ENCODE assay signal across 23 cellular contexts in the genomic region with DNA sequence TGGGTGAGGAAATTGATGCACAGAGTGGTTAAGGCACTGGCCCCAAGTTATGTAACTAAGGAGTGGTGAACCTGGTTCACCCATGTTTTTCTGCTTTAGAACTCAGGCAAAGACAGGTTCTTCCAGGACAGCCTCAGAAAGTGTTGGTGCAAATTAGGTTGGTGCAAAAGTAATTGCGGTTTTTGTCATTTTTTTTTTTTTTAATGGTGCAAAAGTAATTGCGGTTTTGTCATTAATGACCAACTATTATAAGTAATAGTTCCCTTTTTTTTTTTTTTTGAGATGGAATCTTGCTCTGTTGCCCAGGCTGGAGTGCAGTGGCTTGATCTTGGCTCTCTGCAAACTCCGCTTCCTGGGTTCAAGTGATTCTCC. TPM values are rescaled to one million over a fixed set of nuclear protein-coding genes. Genes with fewer than 3 reads are reported as not detected.
"Had no signal": no experiment of that assay in that cellular context is flagged by ENCODE, and none has a peak within 500 bp of the region (broad histone marks: within the 10 kb centered on the region; RNA-seq: fewer than 3 reads in every experiment).

No MANE protein-coding gene starts in this region.

- H3K4me3 ChIP-seq: SK-N-MC had no signal

- DNase-seq: activated CD4-positive, alpha-beta memory T cell treated with anti-CD3 and anti-CD28 coated beads, Interleukin-2, amount 10 ng/mL, durations not matched to agents 7 days and 5 days; activated CD4-positive, alpha-beta T cell treated with anti-CD3 and anti-CD28 coated beads for 36 hours; activated CD4-positive, alpha-beta T cell treated with anti-CD3 and anti-CD28 coated beads, Interleukin-2, amount 50 U/mL, for 1 hour; activated gamma-delta T cell; activated naive CD4-positive, alpha-beta T cell treated with anti-CD3 and anti-CD28 coated beads for 36 hours; activated T-cell treated with anti-CD3 and anti-CD28 coated beads for 4 hours; activated T-cell treated with anti-CD3 and anti-CD28 coated beads, Interleukin-2, amount 50 U/mL, for 48 hours; NCI-H1092 treated with DMSO at 0.1 percent for 48 hours; NCI-H1417 treated with DMSO at 0.1 percent for 48 hours; NCI-H1694 treated with DMSO at 0.1 percent for 48 hours; NCI-H2029 treated with DMSO at 0.1 percent for 48 hours; NCI-H345; NCI-H510A; NCI-H526 treated with DMSO at 0.1 percent for 48 hours had no signal

- FAIRE-seq: astrocyte had no signal

- ATAC-seq: activated CD4-positive, alpha-beta T cell treated with anti-CD3 and anti-CD28 coated beads for 36 hours; activated T-helper 17 cell treated with anti-CD3 and anti-CD28 coated beads, Interleukin-2, amount 50 U/mL, for 72 hours; Right ventricle myocardium inferior had no signal

- H3K27ac ChIP-seq: SK-N-MC, VCaP had no signal

RNA-seq across cellular contexts. Expression of gene DAO, which starts 17.3 kb away (rescaled TPM):
- total RNA-seq: activated CD4-positive, alpha-beta memory T cell treated with anti-CD3 and anti-CD28 coated beads, Interleukin-2, amount 10 ng/mL, durations not matched to agents 7 days and 5 days; activated CD4-positive, alpha-beta T cell treated with anti-CD3 and anti-CD28 coated beads for 36 hours; activated CD8-positive, alpha-beta memory T cell treated with anti-CD3 and anti-CD28 coated beads for 36 hours; activated naive CD4-positive, alpha-beta T cell treated with anti-CD3 and anti-CD28 coated beads for 36 hours; activated T-helper 17 cell treated with anti-CD3 and anti-CD28 coated beads, Interleukin-2, amount 50 U/mL, for 72 hours; astrocyte; MCF 10A; OCI-LY7; Right ventricle myocardium inferior; T-helper 2 cell treated with Interferon-gamma antibody and Interleukin-4, amounts not matched to agents 100 ng/mL and 5 ng/mL, for 36 hours had no signal
